10 cellular contexts compared by ENCODE assay signal in the genomic region with DNA sequence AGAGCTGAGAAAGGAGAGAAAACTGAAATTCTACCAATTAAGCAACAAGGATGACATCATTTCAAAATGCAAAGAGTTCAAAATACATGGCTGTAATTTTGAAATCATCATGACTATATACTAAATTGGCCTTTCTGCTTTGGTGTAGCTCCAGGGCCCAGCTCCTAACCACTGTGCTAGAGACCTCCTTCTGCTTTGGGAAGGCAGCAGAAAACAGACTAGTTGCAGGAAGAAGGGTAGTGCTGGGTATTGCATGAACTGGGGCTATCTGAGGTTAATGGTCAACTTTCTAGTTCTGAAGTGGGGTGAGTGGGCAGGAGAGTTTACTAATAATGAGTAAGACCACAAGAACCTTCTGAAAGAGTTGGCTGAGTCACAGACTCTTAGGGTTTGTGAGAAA.
A peak's percentile ranks its signal among the peaks of the same experiment; 100 is the strongest.
DNase-seq lines count a peak whose midpoint lies in the region; ATAC-seq and TF ChIP-seq lines count a peak whose summit lies in the region.
"Had no signal": no experiment of that assay in that cellular context is flagged by ENCODE, and none has a peak within 500 bp of the region (broad histone marks: within the 10 kb centered on the region; RNA-seq: fewer than 3 reads in every experiment).

No MANE protein-coding gene starts in this region.

- peaks cover 4% of the 10 kb centered on the region for H3K4me1 ChIP-seq in IMR-90 (ENCODE audit: control insufficient read depth, insufficient read depth, low read length)
- no peaks in the 10 kb centered on the region for H3K4me1 ChIP-seq in right atrium auricular region

- no peak overlapping the region for H3K18ac ChIP-seq in IMR-90 (ENCODE audit: low read depth, low read length)

- no peak overlapping the region for H3K4me2 ChIP-seq in IMR-90 (ENCODE audit: low read depth, low read length)

- H3K27ac ChIP-seq in IMR-90 (ENCODE audit: insufficient read depth, low read length) (peak overlapping the region; percentile 2; the same call in 1 of the 2 replicates), right atrium auricular region (no peak overlapping the region)
- H3K27ac ChIP-seq: 22Rv1 had no signal

- TF ChIP-seq CTCF in IMR-90 (conservative IDR thresholded peaks at IDR 0.05; ENCODE audit: low read depth, low read length) (no peak), omental fat pad (IDR thresholded peaks at IDR 0.05) (no peak), right atrium auricular region (IDR thresholded peaks at IDR 0.05) (no peak)

- in situ Hi-C loops in IMR-90 (cut with MboI; ENCODE audit: low sequenced_read_pairs) = no loop called here

- TF ChIP-seq RAD21 in IMR-90 (IDR thresholded peaks at IDR 0.05; ENCODE audit: low read length) = no peak

- H2BK5ac ChIP-seq in IMR-90 (ENCODE audit: low read depth, low read length, poor library complexity, severe bottlenecking) = peak overlapping the region; percentile 46

- intact Hi-C loops in IMR-90 (cut with micrococcal nuclease) = loop anchor here (2.0 kb wide), 1 partner anchor 15 kb away; no protein-coding TSS in a partner anchor

- no peak overlapping the region; the same call in 1 of the 2 replicates for H2BK20ac ChIP-seq in IMR-90 (ENCODE audit: low read depth, low read length)

- no peak overlapping the region for H2AK9ac ChIP-seq in IMR-90 (replicated peaks; ENCODE audit: low read depth, low read length, poor library complexity)

- TF ChIP-seq POLR2A in IMR-90 (IDR thresholded peaks at IDR 0.05; ENCODE audit: low read depth, low read length) = no peak

- peak overlapping the region; percentile 13; the same call in 1 of the 2 replicates for H3K14ac ChIP-seq in IMR-90 (replicated peaks; ENCODE audit: low read depth, low read length)

- H3K4ac ChIP-seq in IMR-90 (ENCODE audit: low read depth, low read length) = no peak overlapping the region

- peaks cover 4% of the 10 kb centered on the region; the same call in 1 of the 2 replicates for H3K9me3 ChIP-seq in IMR-90 (ENCODE audit: control insufficient read depth, insufficient read depth, low read length)
- H3K9me3 ChIP-seq in right atrium auricular region = peaks cover 0 to 4% of the 10 kb centered on the region in 2 donors

- H2BK15ac ChIP-seq in IMR-90 (ENCODE audit: low read depth, low read length) = no peak overlapping the region

- no peak overlapping the region for H3K23ac ChIP-seq in IMR-90 (ENCODE audit: low read depth, low read length)

- H4K20me1 ChIP-seq in IMR-90 (ENCODE audit: insufficient read depth, low read length) = no peaks in the 10 kb centered on the region

- H3K56ac ChIP-seq in IMR-90 (ENCODE audit: extremely low read depth, insufficient read depth, low read length) = no peak overlapping the region

- H4K5ac ChIP-seq in IMR-90 (ENCODE audit: low read depth, low read length) = no peak overlapping the region

- H3K9ac ChIP-seq in IMR-90 (ENCODE audit: low read depth, low read length) = no peak overlapping the region

- no peaks in the 10 kb centered on the region; the same call in 1 of the 2 replicates for H3K9me1 ChIP-seq in IMR-90 (ENCODE audit: insufficient read depth, low read length)

- DNase-seq in DMS53 (lab: John Stamatoyannopoulos, UW) (peak; percentile 40), DMS53 treated with DMSO at 0.1 percent for 48 hours (lab: John Stamatoyannopoulos, UW; ENCODE audit: unreplicated experiment) (no peak), IMR-90 (peak; percentile 75), omental fat pad (ENCODE audit: low spot score) (no peak), DMS153 treated with DMSO at 0.1 percent for 48 hours (lab: John Stamatoyannopoulos, UW; ENCODE audit: unreplicated experiment) (no peak), SIG-M5 treated with dmso at 0.1 percent for 504 hours (lab: John Stamatoyannopoulos, UW; ENCODE audit: unreplicated experiment) (no peak), right atrium auricular region (ENCODE audit: low spot score) (no peak)
- DNase-seq: NCI-H526 treated with DMSO at 0.1 percent for 48 hours had no signal

- H2BK120ac ChIP-seq in IMR-90 (ENCODE audit: low read depth, low read length) = peak overlapping the region; percentile 46; the same call in 1 of the 2 replicates

- ATAC-seq in HG02623 (IDR thresholded peaks at IDR 0.05; ENCODE audit: unreplicated experiment) (peak; percentile 97), IMR-90 (ENCODE audit: low read depth) (peak; percentile 72), omental fat pad (ENCODE audit: low FRiP score) (peak; percentile 28)

- H2AFZ ChIP-seq in IMR-90 (replicated peaks; ENCODE audit: low read length, poor library complexity) = no peak overlapping the region

- dilution Hi-C loops in IMR-90 (cut with HindIII; ENCODE audit: low sequenced_read_pairs, unreplicated experiment) = no loop called here

- no peaks in the 10 kb centered on the region for H3K36me3 ChIP-seq in IMR-90 (ENCODE audit: control insufficient read depth, insufficient read depth, low read length)
- no peaks in the 10 kb centered on the region for H3K36me3 ChIP-seq in right atrium auricular region

- H4K91ac ChIP-seq in IMR-90 (ENCODE audit: insufficient read depth, low read depth, low read length) = no peak overlapping the region

- no peak overlapping the region; a peak in 1 of 4 replicates for H4K8ac ChIP-seq in IMR-90 (ENCODE audit: low read depth in 2 of 2, low read length in 2 of 2)

- H3K27me3 ChIP-seq in IMR-90 (ENCODE audit: control insufficient read depth, insufficient read depth, low read length) (no peaks in the 10 kb centered on the region), right atrium auricular region (no peaks in the 10 kb centered on the region)

- BruUV-seq in IMR-90 (replicated peaks; lab: Mats Ljungman, UMichigan) = no TSS peak

- H2AK5ac ChIP-seq in IMR-90 (ENCODE audit: low read depth, low read length) = peak overlapping the region; percentile 20; the same call in 1 of the 2 replicates

- H3K4me3 ChIP-seq in IMR-90 (ENCODE audit: insufficient read depth, low read depth, low read length) (no peak overlapping the region), right atrium auricular region (no peak overlapping the region)

- POLR2A ChIA-PET in IMR-90 (lab: Charles Lee; ENCODE audit: unreplicated experiment) = no interaction called here

- CTCF ChIA-PET in IMR-90 (lab: Yijun Ruan, JAX) = interaction anchor here (1.0 kb wide), 1 partner anchor 34 kb away, joined by 3 read pairs; no protein-coding TSS in a partner anchor

- no peaks in the 10 kb centered on the region for H3K79me1 ChIP-seq in IMR-90 (ENCODE audit: low read depth in 1 of 2, low read length in 2 of 2)

TF ChIP-seq in IMR-90, 13 proteins besides CTCF, POLR2A, EP300 and RAD21:
- TF ChIP-seq SMC3 (IDR thresholded peaks at IDR 0.05; ENCODE audit: low read depth, low read length) (no peak), BHLHE40 (IDR thresholded peaks at IDR 0.05; ENCODE audit: low read depth, low read length) (0 out of 2 replicates have a peak, but pooled peaks have one; percentile 14), FOS (IDR thresholded peaks at IDR 0.05; ENCODE audit: low read depth, low read length) (peak; percentile 67), NFE2L2 (IDR thresholded peaks at IDR 0.05; ENCODE audit: low read depth, low read length) (no peak), USF2 (IDR thresholded peaks at IDR 0.05; ENCODE audit: low read depth, low read length) (no peak), RFX5 (IDR thresholded peaks at IDR 0.05; ENCODE audit: low read depth, low read length) (no peak)

Comparison
In these comparisons a context has a peak if more than half of its experiments do, and no peak if none do; other contexts are left out.
1. DNase-seq: peak in DMS53 (single experiment) and IMR-90 (single experiment); none in DMS53 treated with DMSO at 0.1 percent for 48 hours (single experiment), omental fat pad (single experiment), DMS153 treated with DMSO at 0.1 percent for 48 hours (single experiment), SIG-M5 treated with dmso at 0.1 percent for 504 hours (single experiment) and right atrium auricular region (single experiment).
2. ATAC-seq: peak in every context shown above with its lines; median percentile 97 in HG02623; 72 in IMR-90; 28 in omental fat pad.